15 cellular contexts compared by ENCODE assay signal in genomic region chr10:11051001-11051324, GRCh38. TPM values are rescaled to one million over a fixed set of nuclear protein-coding genes. Genes with fewer than 3 reads are reported as not detected.
"Had no signal": no experiment of that assay in that cellular context is flagged by ENCODE, and none has a peak within 500 bp of the region (broad histone marks: within the 10 kb centered on the region; RNA-seq: fewer than 3 reads in every experiment).

No MANE protein-coding gene starts in this region.

- H3K36me3 Mint-ChIP-seq: activated naive CD8-positive, alpha-beta T cell treated with anti-CD3 and anti-CD28 coated beads, Interleukin-2, amount 10 ng/mL, durations not matched to agents 7 days and 5 days had no signal

- DNase-seq: activated CD8-positive, alpha-beta memory T cell treated with anti-CD3 and anti-CD28 coated beads, Interleukin-2, amount 50 U/mL, for 4 hours; activated CD8-positive, alpha-beta T cell treated with anti-CD3 and anti-CD28 coated beads for 36 hours; activated naive CD8-positive, alpha-beta T cell treated with anti-CD3 and anti-CD28 coated beads, Interleukin-2, amount 10 ng/mL, durations not matched to agents 7 days and 5 days; aorta; central memory CD4-positive, alpha-beta T cell; mesendoderm; occipital lobe; stimulated activated CD4-positive, alpha-beta T cell treated with anti-CD3 and anti-CD28 coated beads, Interleukin-4, amount 100 ng/mL, for 1 hour; stimulated activated CD8-positive, alpha-beta memory T cell treated with anti-CD3 and anti-CD28 coated beads, Interleukin-4, amount 100 ng/mL, for 48 hours; T-helper 9 cell had no signal

- H3K9me3 Mint-ChIP-seq: activated CD8-positive, alpha-beta T cell treated with anti-CD3 and anti-CD28 coated beads for 36 hours; activated naive CD8-positive, alpha-beta T cell treated with anti-CD3 and anti-CD28 coated beads, Interleukin-2, amount 10 ng/mL, durations not matched to agents 7 days and 5 days; stimulated activated naive CD8-positive, alpha-beta T cell treated with anti-CD3 and anti-CD28 coated beads, Interleukin-15, Interleukin-2, amounts not matched to agents 100 ng/mL and 50 ng/mL, for 24 hours had no signal

- H3K9me3 ChIP-seq: prostate gland, SJSA1, vagina had no signal

- H3K4me3 ChIP-seq: prostate gland, SJSA1, vagina had no signal

- H3K27ac Mint-ChIP-seq: activated CD8-positive, alpha-beta T cell treated with anti-CD3 and anti-CD28 coated beads for 36 hours; activated naive CD8-positive, alpha-beta T cell treated with anti-CD3 and anti-CD28 coated beads, Interleukin-2, amount 10 ng/mL, durations not matched to agents 7 days and 5 days; stimulated activated naive CD8-positive, alpha-beta T cell treated with anti-CD3 and anti-CD28 coated beads, Interleukin-15, Interleukin-2, amounts not matched to agents 100 ng/mL and 50 ng/mL, for 24 hours had no signal

- H3K4me3 Mint-ChIP-seq: activated CD8-positive, alpha-beta T cell treated with anti-CD3 and anti-CD28 coated beads for 36 hours; activated naive CD8-positive, alpha-beta T cell treated with anti-CD3 and anti-CD28 coated beads, Interleukin-2, amount 10 ng/mL, durations not matched to agents 7 days and 5 days; stimulated activated naive CD8-positive, alpha-beta T cell treated with anti-CD3 and anti-CD28 coated beads, Interleukin-15, Interleukin-2, amounts not matched to agents 100 ng/mL and 50 ng/mL, for 24 hours had no signal

- H3K27me3 ChIP-seq: SJSA1, vagina had no signal

- H3K36me3 ChIP-seq: prostate gland, SJSA1, vagina had no signal

- ATAC-seq: activated CD8-positive, alpha-beta T cell treated with anti-CD3 and anti-CD28 coated beads for 36 hours had no signal

- H3K4me1 Mint-ChIP-seq: activated naive CD8-positive, alpha-beta T cell treated with anti-CD3 and anti-CD28 coated beads, Interleukin-2, amount 10 ng/mL, durations not matched to agents 7 days and 5 days had no signal

- H3K27ac ChIP-seq: prostate gland, SJSA1, VCaP had no signal

- H3K4me1 ChIP-seq: prostate gland, SJSA1 had no signal

RNA-seq across cellular contexts. Expression of gene CELF2, which starts 33.3 kb away (rescaled TPM):
- total RNA-seq: SJSA1 had no signal
